1 cellular context compared by ENCODE assay signal in genomic region chr6:4775591-4776492, GRCh38.
TF ChIP-seq lines count a peak whose summit lies in the region.

CDYL (plus strand) TSS chr6:4776404; CDS start chr6:4776784, 380 bp downstream.

TF ChIP-seq in K562, 482 proteins besides CTCF, POLR2A, EP300 and RAD21 (continued from another document):
- TF ChIP-seq HES1 (IDR thresholded peaks at IDR 0.05; ENCODE audit: low read depth): no peak
- TF ChIP-seq ZNF280B (CRISPR knock-in tag; IDR thresholded peaks at IDR 0.05): no peak
- no peak for TF ChIP-seq DNMT1 (IDR thresholded peaks at IDR 0.05)
- peak; percentile 66 for TF ChIP-seq CCNT2 (IDR thresholded peaks at IDR 0.05; ENCODE audit: borderline replicate concordance, extremely low read depth, insufficient read length, low read depth, low read length)
- TF ChIP-seq ZNF766 (CRISPR knock-in tag; conservative IDR thresholded peaks at IDR 0.05): 0 out of 2 replicates have a peak, but pooled peaks have one; percentile 8
- TF ChIP-seq KAT8 (IDR thresholded peaks at IDR 0.05; ENCODE audit: low read depth): no peak
- TF ChIP-seq NEUROD1 (IDR thresholded peaks at IDR 0.05; ENCODE audit: borderline replicate concordance, low read depth, low read length, partially characterized antibody): peak; percentile 91
- TF ChIP-seq SRSF1 (IDR thresholded peaks at IDR 0.05; ENCODE audit: low read depth, low read length): no peak
- TF ChIP-seq ZNF639 (CRISPR knock-in tag; conservative IDR thresholded peaks at IDR 0.05 in 1 of 2, IDR thresholded peaks at IDR 0.05 in 1 of 2): peak in 1 of 2 experiments; percentile 90; a peak in 2 of 4 replicates
- TF ChIP-seq CEBPG (CRISPR knock-in tag; IDR thresholded peaks at IDR 0.05): no peak
- TF ChIP-seq CEBPG (tag; conservative IDR thresholded peaks at IDR 0.05 in 1 of 2, IDR thresholded peaks at IDR 0.05 in 1 of 2): no peak
- 0 out of 2 replicates have a peak, but pooled peaks have one; percentile 25 for TF ChIP-seq CREB1 (IDR thresholded peaks at IDR 0.05)
- TF ChIP-seq CREB1 (CRISPR knock-in tag; IDR thresholded peaks at IDR 0.05): no peak
- TF ChIP-seq MYC (IDR thresholded peaks at IDR 0.05; ENCODE audit: low read depth, low read length): peak; percentile 69
- no peak for TF ChIP-seq MYC (CRISPR knock-in tag; IDR thresholded peaks at IDR 0.05; ENCODE audit: borderline replicate concordance, low read depth)
- TF ChIP-seq UBTF (IDR thresholded peaks at IDR 0.05; ENCODE audit: borderline replicate concordance in 1 of 2, low read depth in 2 of 2, low read length in 2 of 2): 0 out of 4 replicates have a peak, but pooled peaks of 1 of the 2 experiments have one; percentile 46
- 0 out of 2 replicates have a peak, but pooled peaks have one; percentile 41 for TF ChIP-seq POLR2AphosphoS5 (IDR thresholded peaks at IDR 0.05; ENCODE audit: control insufficient read depth, insufficient read depth, low read depth, low read length)
- peak; percentile 49; the same call in 1 of the 2 replicates for TF ChIP-seq RB1 (IDR thresholded peaks at IDR 0.05; ENCODE audit: low read depth)
- peak in 1 of 3 experiments; percentile 59 for TF ChIP-seq YY1 (IDR thresholded peaks at IDR 0.05; ENCODE audit: borderline replicate concordance in 1 of 3, control insufficient read depth in 1 of 3, extremely low read depth in 1 of 3, insufficient read depth in 3 of 3, insufficient read length in 1 of 3, insufficient replicate concordance in 2 of 3, low read depth in 1 of 3, low read length in 2 of 3)
- no peak for TF ChIP-seq PTBP1 (IDR thresholded peaks at IDR 0.05; ENCODE audit: low read depth, low read length)
- peak; percentile 61 for TF ChIP-seq TBP (optimal IDR thresholded peaks at IDR 0.05; ENCODE audit: low read depth, low read length)
- TF ChIP-seq ARID2 (IDR thresholded peaks at IDR 0.05): no peak
- TF ChIP-seq E2F6 (IDR thresholded peaks at IDR 0.05; ENCODE audit: borderline replicate concordance in 1 of 2, extremely low read depth in 1 of 2, insufficient read depth in 1 of 2, insufficient read length in 1 of 2, low read depth in 1 of 2, low read length in 1 of 2, poor library complexity in 1 of 2, severe bottlenecking in 1 of 2): peak in 1 of 2 experiments; percentile 54
- no peak for TF ChIP-seq LCOR (CRISPR knock-in tag; IDR thresholded peaks at IDR 0.05)
- TF ChIP-seq ZBTB11 (CRISPR knock-in tag; IDR thresholded peaks at IDR 0.05): peak in 1 of 3 experiments; percentile 89; a peak in 2 of 6 replicates
- TF ChIP-seq ZSCAN29 (IDR thresholded peaks at IDR 0.05): no peak
- peak; percentile 56 for TF ChIP-seq HMGN3 (IDR thresholded peaks at IDR 0.05; ENCODE audit: borderline replicate concordance, extremely low read depth, insufficient read length, low read depth, low read length)
- TF ChIP-seq TAF1 (IDR thresholded peaks at IDR 0.05; ENCODE audit: control insufficient read depth, extremely low read depth, insufficient read depth, low read length, severe bottlenecking): peak; percentile 73
- peak; percentile 63 for TF ChIP-seq GABPA (tag; conservative IDR thresholded peaks at IDR 0.05; ENCODE audit: low read depth)
- TF ChIP-seq NFXL1 (CRISPR knock-in tag; IDR thresholded peaks at IDR 0.05): no peak
- TF ChIP-seq KDM5B (IDR thresholded peaks at IDR 0.05; ENCODE audit: insufficient replicate concordance, low read depth, low read length): no peak
- TF ChIP-seq MAZ (CRISPR knock-in tag; conservative IDR thresholded peaks at IDR 0.05 in 1 of 2, IDR thresholded peaks at IDR 0.05 in 1 of 2): peak; percentile 73 to 84; a peak in 3 of 4 replicates
- peak; percentile 60 for TF ChIP-seq ELF1 (tag; IDR thresholded peaks at IDR 0.05)
